Comparison of ENCODE assay signal across 2 cellular contexts in genomic region chr11:59777104-59777503, GRCh38.
TF ChIP-seq lines count a peak whose summit lies in the region.

No MANE protein-coding gene starts in this region.

TF ChIP-seq in liver, 16 proteins besides CTCF, POLR2A, EP300 and RAD21:
- TF ChIP-seq HNF4G (IDR thresholded peaks at IDR 0.05) (no peak), SP1 (IDR thresholded peaks at IDR 0.05) (no peak), NR2F2 (IDR thresholded peaks at IDR 0.05) (no peak), RXRA (IDR thresholded peaks at IDR 0.05) (no peak), MAX (IDR thresholded peaks at IDR 0.05) (no peak), TAF1 (conservative IDR thresholded peaks at IDR 0.05) (no peak)
TF ChIP-seq in liver: peak in this region for 0.

TF ChIP-seq in HepG2, 621 proteins besides CTCF, POLR2A, EP300 and RAD21:
- no peak for TF ChIP-seq SKI (IDR thresholded peaks at IDR 0.05; ENCODE audit: partially characterized antibody)
- no peak for TF ChIP-seq TBP (CRISPR knock-in tag; IDR thresholded peaks at IDR 0.05)
- TF ChIP-seq HNRNPL (IDR thresholded peaks at IDR 0.05; ENCODE audit: low read depth, low read length), result no peak
- no peak for TF ChIP-seq FOXO1 (CRISPR knock-in tag; IDR thresholded peaks at IDR 0.05)
- TF ChIP-seq CENPT (CRISPR knock-in tag; IDR thresholded peaks at IDR 0.05; ENCODE audit: low read depth), result no peak
- TF ChIP-seq TSC22D2 (CRISPR knock-in tag; IDR thresholded peaks at IDR 0.05; ENCODE audit: borderline replicate concordance), result no peak
- no peak for TF ChIP-seq SPEN (CRISPR knock-in tag; IDR thresholded peaks at IDR 0.05; ENCODE audit: low read depth)
